Comparison of ENCODE assay signal across 1 cellular context in genomic region chrX:2497961-2498780, GRCh38.
TF ChIP-seq lines count a peak whose summit lies in the region.

No MANE protein-coding gene starts in this region.

TF ChIP-seq in H1, 55 proteins besides CTCF, POLR2A, EP300 and RAD21:
- TF ChIP-seq YY1 (IDR thresholded peaks at IDR 0.05; ENCODE audit: low read depth, low read length): no peak
- no peak for TF ChIP-seq ASH2L (IDR thresholded peaks at IDR 0.05; ENCODE audit: low read length)
